Comparison of ENCODE assay signal across 9 cellular contexts in the genomic region with DNA sequence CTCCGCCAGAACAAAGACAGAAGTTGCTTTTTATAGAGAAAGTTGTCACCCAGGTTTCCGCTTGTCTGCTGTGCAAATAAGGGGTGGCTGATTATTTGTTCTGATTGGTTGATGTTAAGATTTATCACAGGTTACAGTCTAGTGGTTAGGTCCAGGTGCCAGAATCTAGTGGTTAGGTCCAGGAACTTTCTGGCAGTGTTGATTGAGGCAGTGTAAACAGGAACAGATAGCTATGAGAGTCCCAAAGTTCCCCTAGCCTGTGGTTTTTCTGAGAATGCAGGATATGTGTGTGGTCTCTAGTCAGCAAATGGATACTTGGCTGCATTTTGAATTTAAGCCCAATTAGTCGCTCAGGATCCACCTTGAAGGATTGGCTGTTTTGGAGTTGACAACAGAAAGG.
A peak's percentile ranks its signal among the peaks of the same experiment; 100 is the strongest.
DNase-seq lines count a peak whose midpoint lies in the region; ATAC-seq lines count a peak whose summit lies in the region.
"Had no signal": no experiment of that assay in that cellular context is flagged by ENCODE, and none has a peak within 500 bp of the region (broad histone marks: within the 10 kb centered on the region; RNA-seq: fewer than 3 reads in every experiment).

No MANE protein-coding gene starts in this region.

- DNase-seq in AG08395 (ENCODE audit: low spot score) (peak; percentile 71), immature natural killer cell (peak; percentile 43 to 47 (median 43)), anterior cingulate cortex (lab: John Stamatoyannopoulos, UW) (no peak), right cardiac atrium (no peak), cerebellum (ENCODE audit: low spot score) (no peak)
- peak; percentile 94 for DNase-seq in activated CD4-positive, alpha-beta T cell treated with anti-CD3 and anti-CD28 coated beads, Interleukin-2, amount 10 ng/mL, durations not matched to agents 24 days and 14 days

- peaks cover 36% of the 10 kb centered on the region for H3K9me3 Mint-ChIP-seq in activated CD4-positive, alpha-beta T cell treated with anti-CD3 and anti-CD28 coated beads, Interleukin-2, amount 10 ng/mL, durations not matched to agents 24 days and 14 days
- no peaks in the 10 kb centered on the region for H3K9me3 Mint-ChIP-seq in immature natural killer cell

- no peak overlapping the region for H3K4me3 ChIP-seq in right cardiac atrium (ENCODE audit: low read length)
- H3K4me3 ChIP-seq: cardiac muscle cell had no signal

- H3K9me3 ChIP-seq in right cardiac atrium (ENCODE audit: control insufficient read depth, low read length) = no peaks in the 10 kb centered on the region

- ATAC-seq in GM19035 (IDR thresholded peaks at IDR 0.05; ENCODE audit: unreplicated experiment) (peak; percentile 42), HG03565 (IDR thresholded peaks at IDR 0.05; ENCODE audit: unreplicated experiment) (peak; percentile 47), right cardiac atrium (no peak)

- 57% methylated on average over 3 of the region's 3 CpGs for WGBS in right cardiac atrium

- H3K27ac Mint-ChIP-seq in activated CD4-positive, alpha-beta T cell treated with anti-CD3 and anti-CD28 coated beads, Interleukin-2, amount 10 ng/mL, durations not matched to agents 24 days and 14 days = peak overlapping the region; percentile 95
- peak overlapping the region; percentile 78 to 92 (median 82) for H3K27ac Mint-ChIP-seq in immature natural killer cell

- peaks cover 55% of the 10 kb centered on the region for H3K36me3 Mint-ChIP-seq in activated CD4-positive, alpha-beta T cell treated with anti-CD3 and anti-CD28 coated beads, Interleukin-2, amount 10 ng/mL, durations not matched to agents 24 days and 14 days (ENCODE audit: low read depth)
- no peaks in the 10 kb centered on the region for H3K36me3 Mint-ChIP-seq in immature natural killer cell

- H3K27ac ChIP-seq in right cardiac atrium (ENCODE audit: low read length) = no peak overlapping the region
- H3K27ac ChIP-seq: cardiac muscle cell had no signal

- peak overlapping the region; percentile 70 for H3K4me3 Mint-ChIP-seq in activated CD4-positive, alpha-beta T cell treated with anti-CD3 and anti-CD28 coated beads, Interleukin-2, amount 10 ng/mL, durations not matched to agents 24 days and 14 days
- peak overlapping the region; percentile 36 to 64 (median 62) for H3K4me3 Mint-ChIP-seq in immature natural killer cell

- H3K27me3 ChIP-seq in right cardiac atrium (ENCODE audit: control insufficient read depth, insufficient read depth) = peaks cover 2% of the 10 kb centered on the region
- H3K27me3 ChIP-seq: cardiac muscle cell had no signal

- intact Hi-C loops in activated CD4-positive, alpha-beta T cell treated with anti-CD3 and anti-CD28 coated beads, Interleukin-2, amount 10 ng/mL, durations not matched to agents 24 days and 14 days (cut with micrococcal nuclease) = loop anchor here (2.0 to 10.0 kb wide), 6 partner anchors 49 to 841 kb away; a partner anchor contains a TSS
- intact Hi-C loops in right cardiac atrium (cut with DNase I) = no loop called here

- no peaks in the 10 kb centered on the region for H3K4me1 ChIP-seq in right cardiac atrium (ENCODE audit: control insufficient read depth, insufficient read depth, low read length)

- H3K27me3 Mint-ChIP-seq in activated CD4-positive, alpha-beta T cell treated with anti-CD3 and anti-CD28 coated beads, Interleukin-2, amount 10 ng/mL, durations not matched to agents 24 days and 14 days = no peaks in the 10 kb centered on the region
- no peaks in the 10 kb centered on the region for H3K27me3 Mint-ChIP-seq in immature natural killer cell (ENCODE audit: low read depth in 3 of 3)

- H3K4me1 Mint-ChIP-seq in activated CD4-positive, alpha-beta T cell treated with anti-CD3 and anti-CD28 coated beads, Interleukin-2, amount 10 ng/mL, durations not matched to agents 24 days and 14 days = peaks cover 51% of the 10 kb centered on the region
- peaks cover 40 to 64% of the 10 kb centered on the region in 2 donors for H3K4me1 Mint-ChIP-seq in immature natural killer cell

Comparison
In these comparisons a context has a peak if more than half of its experiments do, and no peak if none do; other contexts are left out.
1. DNase-seq: peak in AG08395 (single experiment), activated CD4-positive, alpha-beta T cell treated with anti-CD3 and anti-CD28 coated beads, Interleukin-2, amount 10 ng/mL, durations not matched to agents 24 days and 14 days (single experiment) and immature natural killer cell (3 of 3); none in anterior cingulate cortex (0 of 58), right cardiac atrium (0 of 3) and cerebellum (single experiment).
2. ATAC-seq: peak in GM19035 (single experiment) and HG03565 (single experiment); none in right cardiac atrium (0 of 2).